Comparison of ENCODE assay signal across 18 cellular contexts in the genomic region with DNA sequence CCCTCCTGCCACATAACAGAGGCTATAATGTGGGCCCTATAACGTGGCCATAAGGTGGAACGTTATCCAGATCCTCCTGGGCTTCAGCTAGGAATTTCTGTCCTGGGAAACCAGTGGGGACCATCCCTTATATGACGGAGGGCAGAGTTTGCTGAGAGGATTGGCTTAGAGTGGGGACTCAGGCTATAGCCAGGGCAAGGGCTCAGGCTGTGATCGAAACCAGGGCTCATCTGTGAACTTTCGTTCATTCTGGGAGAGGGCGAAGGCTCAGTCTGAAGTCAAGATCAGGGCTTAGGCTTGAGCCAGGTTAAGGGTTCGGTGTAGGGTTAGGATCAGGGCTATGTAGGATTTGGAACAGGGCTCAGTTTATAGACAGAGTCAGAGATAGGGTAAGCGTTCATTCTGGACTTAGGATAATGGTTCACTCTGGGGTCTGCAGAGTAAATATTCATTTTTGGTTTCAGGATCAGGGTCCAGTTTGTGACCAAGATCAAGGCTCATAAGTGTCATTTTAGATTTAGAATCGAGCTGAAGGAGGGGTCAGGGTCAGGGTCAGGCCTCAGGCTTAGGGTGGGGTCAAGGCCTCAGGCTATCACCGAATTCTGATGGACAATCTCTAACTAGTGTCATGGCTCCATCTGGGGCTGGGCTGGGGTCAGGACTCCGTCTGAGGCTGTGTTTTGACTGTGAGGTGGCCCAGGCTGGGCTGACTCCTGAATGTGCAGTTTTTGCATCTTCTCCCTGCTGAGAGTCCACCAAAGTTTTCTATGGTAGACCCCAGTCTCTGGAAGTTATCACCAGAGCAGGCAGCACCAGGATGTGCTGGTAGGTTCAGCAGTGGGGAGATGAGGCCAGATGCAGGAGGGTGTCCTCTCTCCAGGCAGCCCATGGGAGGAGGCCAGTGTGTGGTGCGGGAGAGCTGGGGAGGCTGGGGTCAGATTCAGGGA. TPM values are rescaled to one million over a fixed set of nuclear protein-coding genes. Genes with fewer than 3 reads are reported as not detected.
A peak's percentile ranks its signal among the peaks of the same experiment; 100 is the strongest.
DNase-seq lines count a peak whose midpoint lies in the region; ATAC-seq and TF ChIP-seq lines count a peak whose summit lies in the region.
"Had no signal": no experiment of that assay in that cellular context is flagged by ENCODE, and none has a peak within 500 bp of the region (broad histone marks: within the 10 kb centered on the region; RNA-seq: fewer than 3 reads in every experiment).

No MANE protein-coding gene starts in this region.

- H3K4me3 Mint-ChIP-seq in brain = no peak overlapping the region
- H3K4me3 Mint-ChIP-seq: CD8-positive, alpha-beta T cell; IgD-negative memory B cell had no signal

- 83% methylated on average over 12 of the region's 12 CpGs for WGBS in mesenchymal stem cell
- WGBS in aorta, 2 donors = 93 to 95% methylated on average over 12 of the region's 12 CpGs

- H3K4me1 ChIP-seq in mesenchymal stem cell (ENCODE audit: control insufficient read depth, insufficient read depth, low read depth, low read length) (peaks cover 2% of the 10 kb centered on the region), stomach smooth muscle (ENCODE audit: control insufficient read depth, insufficient read depth, low read length) (peaks cover 25% of the 10 kb centered on the region), aorta (ENCODE audit: control insufficient read depth in 1 of 2, insufficient read depth in 2 of 2, low read length in 2 of 2) (no peaks in the 10 kb centered on the region)

- H3K4me2 ChIP-seq in mesenchymal stem cell (ENCODE audit: low read length, poor library complexity, severe bottlenecking) = no peak overlapping the region

- no peak overlapping the region for H3K18ac ChIP-seq in mesenchymal stem cell (ENCODE audit: low read depth in 1 of 2, low read length in 2 of 2)

- H3K36me3 ChIP-seq in mesenchymal stem cell (ENCODE audit: control insufficient read depth in 1 of 2, insufficient read depth in 2 of 2, low read depth in 1 of 2, low read length in 2 of 2) = no peaks in the 10 kb centered on the region
- no peaks in the 10 kb centered on the region for H3K36me3 ChIP-seq in stomach smooth muscle (ENCODE audit: control insufficient read depth in 2 of 2, insufficient read depth in 2 of 2, low read length in 2 of 2)
- H3K36me3 ChIP-seq in aorta (ENCODE audit: control insufficient read depth in 1 of 2, insufficient read depth in 2 of 2, low read length in 1 of 2) = no peaks in the 10 kb centered on the region
- H3K36me3 ChIP-seq: brain microvascular endothelial cell had no signal

- peak overlapping the region; percentile 61; the same call in 1 of the 2 replicates for H3K27ac ChIP-seq in C4-2B
- H3K27ac ChIP-seq in mesenchymal stem cell (ENCODE audit: low read length, poor library complexity, severe bottlenecking) = no peak overlapping the region
- H3K27ac ChIP-seq in stomach smooth muscle (ENCODE audit: low read length) = peak overlapping the region; percentile 49
- no peak overlapping the region for H3K27ac ChIP-seq in aorta (ENCODE audit: low read depth in 1 of 2, low read length in 2 of 2)
- H3K27ac ChIP-seq: brain microvascular endothelial cell had no signal

- no peak overlapping the region for H3K23ac ChIP-seq in mesenchymal stem cell (ENCODE audit: low read length in 2 of 2)

- H3K4ac ChIP-seq in mesenchymal stem cell (ENCODE audit: low read depth in 1 of 2, low read length in 2 of 2) = no peak overlapping the region

- TF ChIP-seq CTCF in C4-2B (conservative IDR thresholded peaks at IDR 0.05) (no peak), brain (conservative IDR thresholded peaks at IDR 0.05) (no peak)

- H3K9me3 Mint-ChIP-seq in brain = peaks cover 0 to 9% (median 0%) of the 10 kb centered on the region in 5 experiments
- H3K9me3 Mint-ChIP-seq: activated naive CD4-positive, alpha-beta T cell treated with anti-CD3 and anti-CD28 coated beads, Interleukin-2, amount 50 U/mL, for 72 hours; CD8-positive, alpha-beta T cell; IgD-negative memory B cell; naive B cell had no signal

- H3K4me3 ChIP-seq in mesenchymal stem cell (ENCODE audit: insufficient read depth in 1 of 2, low read depth in 1 of 2, low read length in 2 of 2) = no peak overlapping the region
- H3K4me3 ChIP-seq in stomach smooth muscle (ENCODE audit: low read length in 2 of 2) = no peak overlapping the region
- H3K4me3 ChIP-seq in aorta (ENCODE audit: low read length in 2 of 2) = no peak overlapping the region
- H3K4me3 ChIP-seq: GM12878 had no signal

- no peak for ATAC-seq in aorta (ENCODE audit: low FRiP score)
- ATAC-seq: activated naive CD4-positive, alpha-beta T cell treated with anti-CD3 and anti-CD28 coated beads, Interleukin-2, amount 50 U/mL, for 72 hours; CD8-positive, alpha-beta T cell; GM12878 had no signal

- peaks cover 2% of the 10 kb centered on the region for H3K27me3 Mint-ChIP-seq in brain
- H3K27me3 Mint-ChIP-seq: naive B cell had no signal

- no peak overlapping the region for H2AFZ ChIP-seq in mesenchymal stem cell (ENCODE audit: low read depth, low read length)

- peak overlapping the region; percentile 89 for H4K8ac ChIP-seq in mesenchymal stem cell (ENCODE audit: low read length)

- no peaks in the 10 kb centered on the region for H3K79me1 ChIP-seq in mesenchymal stem cell (replicated peaks; ENCODE audit: low read length, poor library complexity, severe bottlenecking)

- peaks cover 49% of the 10 kb centered on the region for H3K4me1 Mint-ChIP-seq in brain
- H3K4me1 Mint-ChIP-seq: IgD-negative memory B cell had no signal

- no peak overlapping the region for H2BK15ac ChIP-seq in mesenchymal stem cell (ENCODE audit: low read depth, poor library complexity, severe bottlenecking)

- DNase-seq in mesenchymal stem cell = no peak
- DNase-seq in aorta = no peak
- no peak for DNase-seq in activated naive CD4-positive, alpha-beta T cell treated with Interleukin-2 at 50 U/mL for 16 hours
- no peak for DNase-seq in activated gamma-delta T cell treated with Interleukin-2 at 50 U/mL for 16 hours
- DNase-seq: activated CD4-positive, alpha-beta T cell treated with anti-CD3 and anti-CD28 coated beads for 4 hours; CD8-positive, alpha-beta T cell; naive B cell; NCI-H2171 treated with DMSO at 0.1 percent for 48 hours; NCI-H526 treated with DMSO at 0.1 percent for 48 hours; stimulated activated CD4-positive, alpha-beta T cell treated with anti-CD3 and anti-CD28 coated beads, Interleukin-4, amount 100 ng/mL, for 24 hours had no signal

- peak overlapping the region in 1 of 2 experiments; percentile 48 for H3K14ac ChIP-seq in mesenchymal stem cell (ENCODE audit: low read length in 2 of 2)

- H2BK120ac ChIP-seq in mesenchymal stem cell (ENCODE audit: low read depth, low read length) = no peak overlapping the region

- peak overlapping the region; percentile 30 for H4K91ac ChIP-seq in mesenchymal stem cell (ENCODE audit: low read length)

- H2BK5ac ChIP-seq in mesenchymal stem cell (ENCODE audit: low read depth, low read length, poor library complexity, severe bottlenecking) = no peak overlapping the region

- H2BK12ac ChIP-seq in mesenchymal stem cell (ENCODE audit: low read length in 2 of 2) = peak overlapping the region in 1 of 2 experiments; percentile 56

- H3K27me3 ChIP-seq in mesenchymal stem cell (ENCODE audit: control insufficient read depth in 1 of 2, insufficient read depth in 1 of 2, low read length in 2 of 2) (no peaks in the 10 kb centered on the region), stomach smooth muscle (ENCODE audit: control insufficient read depth in 1 of 2, insufficient read depth in 2 of 2, low read length in 2 of 2) (no peaks in the 10 kb centered on the region), aorta (ENCODE audit: control insufficient read depth in 1 of 2, insufficient read depth in 2 of 2, low read length in 1 of 2) (no peaks in the 10 kb centered on the region)
- H3K27me3 ChIP-seq: brain microvascular endothelial cell had no signal

- no peaks in the 10 kb centered on the region for H3K9me3 ChIP-seq in mesenchymal stem cell (ENCODE audit: control insufficient read depth, low read length)
- H3K9me3 ChIP-seq in stomach smooth muscle (ENCODE audit: control insufficient read depth in 2 of 2, low read length in 2 of 2) = no peaks in the 10 kb centered on the region
- no peaks in the 10 kb centered on the region for H3K9me3 ChIP-seq in aorta (ENCODE audit: control insufficient read depth, low read length)

- peak overlapping the region; percentile 88 to 98 (median 97) for H3K27ac Mint-ChIP-seq in brain
- H3K27ac Mint-ChIP-seq: CD8-positive, alpha-beta T cell; IgD-negative memory B cell had no signal

- H2AK5ac ChIP-seq in mesenchymal stem cell (ENCODE audit: low read length, severe bottlenecking) = no peak overlapping the region

- H3K36me3 Mint-ChIP-seq in brain = peaks cover 8% of the 10 kb centered on the region
- H3K36me3 Mint-ChIP-seq: activated naive CD4-positive, alpha-beta T cell treated with anti-CD3 and anti-CD28 coated beads, Interleukin-2, amount 50 U/mL, for 72 hours; CD8-positive, alpha-beta T cell; IgD-negative memory B cell; naive B cell had no signal

- intact Hi-C loops in aorta (cut with DNase I) = no loop called here

- no peak overlapping the region for H3K9ac ChIP-seq in mesenchymal stem cell (ENCODE audit: low read length)
- H3K9ac ChIP-seq in stomach smooth muscle (ENCODE audit: low read length in 2 of 2) = no peak overlapping the region

RNA-seq across cellular contexts. Expression of gene SOX10, which starts 33.9 kb away (rescaled TPM):
- polyA plus RNA-seq in brain (ENCODE audit: insufficient read depth, low read depth, low replicate concordance) (81.2 TPM), aorta (under 1 TPM in 1 of 2 donors, not detected in 1; 0.08 TPM)
- not detected for polyA plus RNA-seq in mesenchymal stem cell (2013, experiment 1 of 2)
- polyA plus RNA-seq in mesenchymal stem cell (2013, experiment 2 of 2) = not detected
- 1 to 10 TPM; 2.6 to 5.9 TPM for total RNA-seq in aorta
- total RNA-seq: activated naive CD4-positive, alpha-beta T cell treated with anti-CD3 and anti-CD28 coated beads, Interleukin-2, amount 50 U/mL, for 72 hours; CD8-positive, alpha-beta T cell; GM12878; lung microvascular endothelial cell had no signal
- polyA plus RNA-seq: IgD-negative memory B cell had no signal

RNA-seq across cellular contexts. Expression of gene PICK1, which starts 39.0 kb away (rescaled TPM):
- 36.2 TPM for polyA plus RNA-seq in brain (ENCODE audit: insufficient read depth, low read depth, low replicate concordance)
- 5.7 TPM for polyA plus RNA-seq in mesenchymal stem cell (2013, experiment 1 of 2)
- 5.9 TPM for polyA plus RNA-seq in mesenchymal stem cell (2013, experiment 2 of 2)
- total RNA-seq in aorta = 10 to 100 TPM; 25.0 to 26.4 TPM
- 10 to 100 TPM in 1 of 2 donors, 1 to 10 TPM in 1; 9.5 to 46.2 TPM for polyA plus RNA-seq in aorta

Comparison
In these comparisons a context has a peak if more than half of its experiments do, and no peak if none do; other contexts are left out.
1. H3K27ac ChIP-seq: peak in C4-2B (single experiment) and stomach smooth muscle (single experiment); none in mesenchymal stem cell (single experiment) and aorta (0 of 2).
2. RNA of gene SOX10, which starts 33.9 kb away (polyA plus RNA-seq): 81.2 TPM in brain (single experiment); 0.08 TPM in aorta; every median in the first group is over 10 times any median in the second.